8 cellular contexts compared by ENCODE assay signal in the genomic region with DNA sequence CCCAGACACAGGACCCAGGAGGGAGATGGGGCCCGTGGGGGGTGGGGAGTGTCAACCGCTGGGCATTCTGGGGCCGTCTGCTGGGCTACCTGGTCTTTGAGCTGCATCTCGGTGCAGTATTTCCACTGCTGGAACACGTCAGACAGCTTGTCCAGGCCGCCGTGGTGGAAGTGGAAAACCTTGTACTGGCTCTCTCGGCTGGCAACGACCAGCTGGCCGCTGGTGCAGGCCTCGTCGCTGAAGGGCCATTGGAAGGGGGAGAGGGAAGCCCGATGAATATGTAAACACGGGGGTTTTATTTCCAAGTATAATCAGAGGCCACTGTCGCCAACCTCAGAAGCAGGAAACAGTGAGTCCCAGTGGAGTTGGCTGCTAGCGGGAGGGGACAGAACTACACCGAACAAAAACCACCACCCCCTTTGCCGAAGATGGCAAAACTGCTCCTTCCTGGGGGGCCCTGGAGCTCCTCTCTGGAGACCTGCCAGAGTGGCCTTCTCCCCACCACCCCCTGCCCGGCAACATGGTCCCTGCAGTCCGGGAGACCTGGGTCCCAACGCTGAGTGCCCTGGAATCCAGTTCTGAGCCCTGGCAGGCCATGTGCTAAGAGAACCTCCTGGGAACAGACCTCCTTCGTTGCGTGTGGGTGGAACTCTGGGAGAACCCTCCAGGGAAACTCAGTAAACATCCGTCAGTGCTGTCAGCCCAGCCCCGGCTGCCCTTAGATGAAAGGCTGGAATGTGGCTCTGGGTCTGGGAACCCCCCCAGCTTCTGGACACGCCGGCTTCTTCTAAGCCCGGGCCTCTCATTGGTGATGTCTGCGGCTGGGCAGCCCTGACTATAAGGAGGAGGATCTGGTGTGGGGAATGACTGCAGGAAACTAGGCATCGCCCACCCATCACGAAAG.
DNase-seq lines count a peak whose midpoint lies in the region; ATAC-seq and TF ChIP-seq lines count a peak whose summit lies in the region.

No MANE protein-coding gene starts in this region.

- no peaks in the 10 kb centered on the region for H3K9me3 ChIP-seq in smooth muscle cell (replicated peaks; ENCODE audit: low read depth)

- no peak for ATAC-seq in HG03469 (IDR thresholded peaks at IDR 0.05; ENCODE audit: unreplicated experiment)

- WGBS in smooth muscle cell (ENCODE audit: low lambda C conversion rate): 9% methylated on average over 30 of the region's 31 CpGs

- H3K27ac ChIP-seq in smooth muscle cell (ENCODE audit: low read depth): peak overlapping the region; percentile 84

- no peaks in the 10 kb centered on the region for H3K27me3 ChIP-seq in H7 (ENCODE audit: control insufficient read depth, insufficient read depth, low read length)
- no peaks in the 10 kb centered on the region for H3K27me3 ChIP-seq in smooth muscle cell (ENCODE audit: low read depth)

- H3K79me2 ChIP-seq in smooth muscle cell (ENCODE audit: low read depth): peaks cover 25% of the 10 kb centered on the region

- peak; percentile 72 for DNase-seq in H7
- DNase-seq in astrocyte of the cerebellum (ENCODE audit: low read depth): peak; percentile 92
- DNase-seq in kidney glomerular epithelial cell (lab: John Stamatoyannopoulos, UW): peak; percentile 37
- DNase-seq in smooth muscle cell (lab: John Stamatoyannopoulos, UW; ENCODE audit: unreplicated experiment): peak; percentile 48
- DNase-seq in Kasumi-1 (lab: John Stamatoyannopoulos, UW): no peak
- no peak for DNase-seq in NCI-H1048 (lab: John Stamatoyannopoulos, UW)
- no peak for DNase-seq in effector CD8-positive, alpha-beta T cell (lab: John Stamatoyannopoulos, UW)

- H4K20me1 ChIP-seq in smooth muscle cell (ENCODE audit: low read depth): peaks cover 44% of the 10 kb centered on the region

- peaks cover 36% of the 10 kb centered on the region for H3K4me1 ChIP-seq in smooth muscle cell (ENCODE audit: low read depth)

- no peak for TF ChIP-seq CTCF in astrocyte of the cerebellum (IDR thresholded peaks at IDR 0.05; ENCODE audit: low read depth, low read length, missing control alignments)
- no peak for TF ChIP-seq CTCF in smooth muscle cell (IDR thresholded peaks at IDR 0.05; ENCODE audit: borderline replicate concordance, insufficient read depth, poor library complexity, severe bottlenecking)

- peak overlapping the region; percentile 31 for H3K9ac ChIP-seq in smooth muscle cell (ENCODE audit: low read depth)

- in situ Hi-C loops in astrocyte of the cerebellum (cut with HindIII; ENCODE audit: low sequenced_read_pairs): no loop called here

- H3K4me3 ChIP-seq in H7 (ENCODE audit: insufficient read depth, low read depth, low read length): no peak overlapping the region
- H3K4me3 ChIP-seq in astrocyte of the cerebellum (ENCODE audit: low read depth, low read length): no peak overlapping the region
- H3K4me3 ChIP-seq in smooth muscle cell: no peak overlapping the region

- peak overlapping the region; percentile 67 for H3K4me2 ChIP-seq in smooth muscle cell

- H3F3A ChIP-seq in smooth muscle cell (ENCODE audit: low read depth): peaks cover 22% of the 10 kb centered on the region

- H3K36me3 ChIP-seq in H7 (replicated peaks; ENCODE audit: control insufficient read depth, insufficient read depth, low read length) (peaks cover 6% of the 10 kb centered on the region), smooth muscle cell (ENCODE audit: low read depth) (no peaks in the 10 kb centered on the region)

- H2AFZ ChIP-seq in smooth muscle cell (ENCODE audit: low read depth): no peak overlapping the region

Comparison
In these comparisons a context has a peak if more than half of its experiments do, and no peak if none do; other contexts are left out.
1. DNase-seq: peak in H7 (single experiment), astrocyte of the cerebellum (single experiment), kidney glomerular epithelial cell (single experiment) and smooth muscle cell (single experiment); none in Kasumi-1 (0 of 2), NCI-H1048 (single experiment) and effector CD8-positive, alpha-beta T cell (single experiment).